In genomic region chr7:5470721-5471311, GRCh38 we compare ENCODE assay signal across 22 cellular contexts. TPM values are rescaled to one million over a fixed set of nuclear protein-coding genes. Genes with fewer than 3 reads are reported as not detected.
DNase-seq lines count a peak whose midpoint lies in the region; ATAC-seq and TF ChIP-seq lines count a peak whose summit lies in the region.
"Had no signal": no experiment of that assay in that cellular context is flagged by ENCODE, and none has a peak within 500 bp of the region (broad histone marks: within the 10 kb centered on the region; RNA-seq: fewer than 3 reads in every experiment).

No MANE protein-coding gene starts in this region.

- no peaks in the 10 kb centered on the region for H3K27me3 ChIP-seq in SK-N-SH (ENCODE audit: insufficient read depth)
- no peaks in the 10 kb centered on the region for H3K27me3 ChIP-seq in aorta (ENCODE audit: control insufficient read depth in 1 of 2, insufficient read depth in 2 of 2, low read length in 1 of 2)
- H3K27me3 ChIP-seq: brain microvascular endothelial cell, foreskin keratinocyte, neutrophil had no signal

- no peaks in the 10 kb centered on the region for H3K79me2 ChIP-seq in SK-N-SH (ENCODE audit: insufficient read depth)

- H3K36me3 ChIP-seq in SK-N-SH (replicated peaks in 1 of 2; ENCODE audit: control insufficient read depth in 1 of 2, insufficient read depth in 2 of 2, low read length in 1 of 2), result no peaks in the 10 kb centered on the region
- H3K36me3 ChIP-seq in aorta (ENCODE audit: control insufficient read depth in 1 of 2, insufficient read depth in 2 of 2, low read length in 1 of 2), result no peaks in the 10 kb centered on the region
- H3K36me3 ChIP-seq: brain microvascular endothelial cell, neutrophil had no signal

- H3K4me1 ChIP-seq in SK-N-SH (ENCODE audit: control insufficient read depth in 1 of 2, insufficient read depth in 2 of 2, low read depth in 1 of 2, low read length in 1 of 2) (no peaks in the 10 kb centered on the region; a peak in 1 of 4 replicates), aorta (ENCODE audit: control insufficient read depth in 1 of 2, insufficient read depth in 2 of 2, low read length in 2 of 2) (no peaks in the 10 kb centered on the region)
- H3K4me1 ChIP-seq: foreskin keratinocyte had no signal

- H3K4me2 ChIP-seq in SK-N-SH, result no peak overlapping the region
- H3K4me2 ChIP-seq: GM23338 had no signal

- CTCF ChIA-PET in SK-N-SH (lab: Yijun Ruan, JAX), result interaction anchor here (1.3 to 2.3 kb wide), 4 partner anchors 8 to 105 kb away, joined by 3 to 9 read pairs (median 4); no protein-coding TSS in a partner anchor

- H3K9me3 ChIP-seq in SK-N-SH (no peaks in the 10 kb centered on the region), aorta (ENCODE audit: control insufficient read depth, low read length) (no peaks in the 10 kb centered on the region)
- H3K9me3 ChIP-seq: neutrophil had no signal

- no peaks in the 10 kb centered on the region for H4K20me1 ChIP-seq in SK-N-SH (ENCODE audit: insufficient read depth)

- ATAC-seq in SK-N-SH treated with all-trans-retinoic acid at 6 μM for 48 hours (peak; percentile 8; the same call in 2 of the 3 replicates), aorta (ENCODE audit: low FRiP score) (peak; percentile 50)
- ATAC-seq: activated CD4-positive, CD25-positive, alpha-beta regulatory T cell treated with anti-CD3 and anti-CD28 coated beads, Interleukin-2, amount 50 U/mL, for 24 hours; activated T-cell treated with anti-CD3 and anti-CD28 coated beads, Interleukin-2, amount 50 U/mL, for 72 hours had no signal

- no peak overlapping the region for H3K9ac ChIP-seq in SK-N-SH

- H3K9me3 Mint-ChIP-seq in nephron (peaks cover 3% of the 10 kb centered on the region), CD14-positive monocyte (peaks cover 4 to 11% (median 7%) of the 10 kb centered on the region in 7 donors)
- H3K9me3 Mint-ChIP-seq: activated naive CD4-positive, alpha-beta T cell treated with anti-CD3 and anti-CD28 coated beads, Interleukin-2, amount 50 U/mL, for 24 hours; activated T-cell treated with anti-CD3 and anti-CD28 coated beads, Interleukin-2, amount 50 U/mL, for 72 hours; GM23338 had no signal

- POLR2A ChIA-PET in SK-N-SH (lab: Yijun Ruan, JAX), result interaction anchor here (0.6 kb wide), 1 partner anchor 24 kb away, joined by 4 read pairs; no protein-coding TSS in a partner anchor

- TF ChIP-seq CTCF in SK-N-SH (IDR thresholded peaks at IDR 0.05) (no peak), fibroblast of pulmonary artery (IDR thresholded peaks at IDR 0.05; ENCODE audit: low read length, missing control alignments) (no peak), nephron (IDR thresholded peaks at IDR 0.05; ENCODE audit: unreplicated experiment in 3 of 3) (no peak), CD14-positive monocyte (IDR thresholded peaks at IDR 0.05) (no peak)

- H3K27ac Mint-ChIP-seq in nephron, result peak overlapping the region in 2 of 3 experiments; percentile 40 to 80
- no peak overlapping the region for H3K27ac Mint-ChIP-seq in CD14-positive monocyte
- H3K27ac Mint-ChIP-seq: activated naive CD4-positive, alpha-beta T cell treated with anti-CD3 and anti-CD28 coated beads, Interleukin-2, amount 50 U/mL, for 24 hours; activated T-cell treated with anti-CD3 and anti-CD28 coated beads, Interleukin-2, amount 50 U/mL, for 72 hours; GM23338 had no signal

- H3K4me3 ChIP-seq in SK-N-SH (ENCODE audit: low read depth in 2 of 2, low read length in 1 of 2) (no peak overlapping the region), fibroblast of pulmonary artery (replicated peaks; ENCODE audit: low read depth, low read length) (no peak overlapping the region), aorta (ENCODE audit: low read length in 2 of 2) (no peak overlapping the region)
- H3K4me3 ChIP-seq: GM23338 had no signal

- no peaks in the 10 kb centered on the region for H3K4me1 Mint-ChIP-seq in nephron
- H3K4me1 Mint-ChIP-seq in CD14-positive monocyte, result peaks cover 2% of the 10 kb centered on the region
- H3K4me1 Mint-ChIP-seq: activated naive CD4-positive, alpha-beta T cell treated with anti-CD3 and anti-CD28 coated beads, Interleukin-2, amount 50 U/mL, for 24 hours had no signal

- H3K9me2 ChIP-seq in SK-N-SH, result no peaks in the 10 kb centered on the region

- H3K36me3 Mint-ChIP-seq in nephron (ENCODE audit: low read depth) (peaks cover 3% of the 10 kb centered on the region), CD14-positive monocyte (peaks cover 2 to 3% of the 10 kb centered on the region in 2 donors)

- DNase-seq in SK-N-SH, result no peak
- peak; percentile 35 for DNase-seq in fibroblast of pulmonary artery (ENCODE audit: low read depth)
- no peak for DNase-seq in aorta
- no peak for DNase-seq in NCI-H345 (lab: John Stamatoyannopoulos, UW)
- DNase-seq in CD14-positive monocyte (ENCODE audit: low spot score), result no peak
- no peak for DNase-seq in HK-2 (ENCODE audit: unreplicated experiment)
- DNase-seq: activated T-cell treated with anti-CD3 and anti-CD28 coated beads, Interleukin-2, amount 50 U/mL, for 72 hours; brain microvascular endothelial cell; foreskin keratinocyte; Karpas-422; kidney glomerular epithelial cell; NCI-H1105 treated with DMSO at 0.1 percent for 48 hours; stimulated activated CD4-positive, alpha-beta T cell treated with anti-CD3 and anti-CD28 coated beads, Interleukin-2, amount 100 ng/mL, for 24 hours; stimulated activated naive CD8-positive, alpha-beta T cell treated with anti-CD3 and anti-CD28 coated beads, Interleukin-15, Interleukin-2, amounts not matched to agents 100 U/mL and 50 U/mL, for 24 hours; T1000; trophoblast cell had no signal

- TF ChIP-seq EP300 in SK-N-SH (IDR thresholded peaks at IDR 0.05; ENCODE audit: borderline replicate concordance in 1 of 2, low read depth in 1 of 2, low read length in 1 of 2), result no peak

- intact Hi-C loops in aorta (cut with DNase I), result no loop called here
- intact Hi-C loops in CD14-positive monocyte (cut with micrococcal nuclease), result no loop called here

- H3K27me3 Mint-ChIP-seq in nephron (ENCODE audit: low read depth) (no peaks in the 10 kb centered on the region), CD14-positive monocyte (ENCODE audit: low read depth in 3 of 3) (peaks cover 0 to 7% (median 1%) of the 10 kb centered on the region in 3 donors)
- H3K27me3 Mint-ChIP-seq: activated naive CD4-positive, alpha-beta T cell treated with anti-CD3 and anti-CD28 coated beads, Interleukin-2, amount 50 U/mL, for 24 hours had no signal

- H3K4me3 Mint-ChIP-seq in nephron, result peak overlapping the region in 1 of 3 experiments; percentile 21
- H3K4me3 Mint-ChIP-seq in CD14-positive monocyte, result no peak overlapping the region
- H3K4me3 Mint-ChIP-seq: activated naive CD4-positive, alpha-beta T cell treated with anti-CD3 and anti-CD28 coated beads, Interleukin-2, amount 50 U/mL, for 24 hours; activated T-cell treated with anti-CD3 and anti-CD28 coated beads, Interleukin-2, amount 50 U/mL, for 72 hours; GM23338 had no signal

- no peak for TF ChIP-seq RAD21 in SK-N-SH (IDR thresholded peaks at IDR 0.05; ENCODE audit: low read length)

- 89% methylated on average over 29 of the region's 33 CpGs for WGBS in SK-N-SH (ENCODE audit: low lambda C conversion rate)
- whole genome bisulfite sequencing in aorta, 2 donors, result 61 to 66% methylated on average over 33 of the region's 33 CpGs

- H3K27ac ChIP-seq in SK-N-SH (ENCODE audit: low read depth in 2 of 2, low read length in 1 of 2) (no peak overlapping the region), aorta (ENCODE audit: low read depth in 1 of 2, low read length in 2 of 2) (no peak overlapping the region)
- H3K27ac ChIP-seq: brain microvascular endothelial cell, foreskin keratinocyte, neutrophil had no signal

- H3F3A ChIP-seq in SK-N-SH (replicated peaks; ENCODE audit: insufficient read depth), result no peaks in the 10 kb centered on the region

- H2AFZ ChIP-seq in SK-N-SH (ENCODE audit: low read depth), result no peak overlapping the region
- H2AFZ ChIP-seq: GM23338 had no signal

TF ChIP-seq in SK-N-SH treated with all-trans-retinoic acid at 6 μM for 48 hours, 23 proteins besides CTCF, POLR2A, EP300 and RAD21 (continues in another document):
- TF ChIP-seq ARNTL (CRISPR knock-in tag; IDR thresholded peaks at IDR 0.05; ENCODE audit: borderline replicate concordance, low read depth), result no peak
- TF ChIP-seq OSR1 (CRISPR knock-in tag; IDR thresholded peaks at IDR 0.05), result no peak

TF ChIP-seq in SK-N-SH, 30 proteins besides CTCF, POLR2A, EP300 and RAD21 (continues in another document):
- TF ChIP-seq, protein P1, sequence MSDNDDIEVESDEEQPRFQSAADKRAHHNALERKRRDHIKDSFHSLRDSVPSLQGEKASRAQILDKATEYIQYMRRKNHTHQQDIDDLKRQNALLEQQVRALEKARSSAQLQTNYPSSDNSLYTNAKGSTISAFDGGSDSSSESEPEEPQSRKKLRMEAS (IDR thresholded peaks at IDR 0.05; ENCODE audit: low read depth), result no peak
- TF ChIP-seq, protein P2, sequence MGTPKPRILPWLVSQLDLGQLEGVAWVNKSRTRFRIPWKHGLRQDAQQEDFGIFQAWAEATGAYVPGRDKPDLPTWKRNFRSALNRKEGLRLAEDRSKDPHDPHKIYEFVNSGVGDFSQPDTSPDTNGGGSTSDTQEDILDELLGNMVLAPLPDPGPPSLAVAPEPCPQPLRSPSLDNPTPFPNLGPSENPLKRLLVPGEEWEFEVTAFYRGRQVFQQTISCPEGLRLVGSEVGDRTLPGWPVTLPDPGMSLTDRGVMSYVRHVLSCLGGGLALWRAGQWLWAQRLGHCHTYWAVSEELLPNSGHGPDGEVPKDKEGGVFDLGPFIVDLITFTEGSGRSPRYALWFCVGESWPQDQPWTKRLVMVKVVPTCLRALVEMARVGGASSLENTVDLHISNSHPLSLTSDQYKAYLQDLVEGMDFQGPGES (IDR thresholded peaks at IDR 0.05; ENCODE audit: low read depth, low read length), result no peak
- TF ChIP-seq FOXM1 (IDR thresholded peaks at IDR 0.05; ENCODE audit: low read depth), result no peak
- no peak for TF ChIP-seq JUND (IDR thresholded peaks at IDR 0.05)
- no peak for TF ChIP-seq NRF1 (IDR thresholded peaks at IDR 0.05; ENCODE audit: low read depth, low read length)
- no peak for TF ChIP-seq MXI1 (IDR thresholded peaks at IDR 0.05; ENCODE audit: low read depth, low read length)

RNA-seq across cellular contexts. Expression of gene FBXL18, which starts 42.8 kb away (rescaled TPM):
- polyA plus RNA-seq in SK-N-SH (2012; rRNA removed) (5.7 and 6.0 TPM in 2 replicates), aorta (1 to 10 TPM in 1 of 2 donors, under 1 TPM in 1; 0.88 to 2.1 TPM), CD14-positive monocyte (under 1 TPM; 0.11 to 0.75 TPM)
- polyA plus RNA-seq in SK-N-SH (2012; cell fraction: cytosol; rRNA removed), result 2.1 and 3.7 TPM in 2 replicates
- polyA plus RNA-seq in SK-N-SH (2012; cell fraction: nucleus; rRNA removed), result 10.9 and 11.2 TPM in 2 replicates
- total RNA-seq in aorta, result 1 to 10 TPM; 8.4 to 9.1 TPM

RNA-seq across cellular contexts. Expression of gene TNRC18, which starts 47.2 kb away (rescaled TPM):
- 19.9 and 34.4 TPM in 2 replicates for polyA plus RNA-seq in SK-N-SH (2012; rRNA removed)
- polyA plus RNA-seq in SK-N-SH (2012; cell fraction: cytosol; rRNA removed), result 20.4 and 25.5 TPM in 2 replicates
- 78.0 and 126 TPM in 2 replicates for polyA plus RNA-seq in SK-N-SH (2012; cell fraction: nucleus; rRNA removed)
- total RNA-seq in aorta, result 100 to 1,000 TPM; 108 to 132 TPM
- polyA plus RNA-seq in aorta, result 10 to 100 TPM; 41.8 to 48.4 TPM
- under 1 TPM; 0.64 to 0.70 TPM for polyA plus RNA-seq in CD14-positive monocyte

RNA-seq across cellular contexts. Expression of gene ACTB, which starts 59.6 kb away (rescaled TPM):
- 2,583 and 4,707 TPM in 2 replicates for polyA plus RNA-seq in SK-N-SH (2012; rRNA removed)
- polyA plus RNA-seq in SK-N-SH (2012; cell fraction: cytosol; rRNA removed), result 3,036 and 4,390 TPM in 2 replicates
- polyA plus RNA-seq in SK-N-SH (2012; cell fraction: nucleus; rRNA removed), result 4,302 and 8,336 TPM in 2 replicates
- over 10,000 TPM in 1 of 2 donors, 1,000 to 10,000 TPM in 1; 5,439 to 10,306 TPM for total RNA-seq in aorta
- 1,000 to 10,000 TPM; 3,959 to 4,109 TPM for polyA plus RNA-seq in aorta
- polyA plus RNA-seq in CD14-positive monocyte, result over 10,000 TPM; 20,280 to 23,749 TPM

Comparison
In these comparisons a context has a peak if more than half of its experiments do, and no peak if none do; other contexts are left out.
1. H3K27ac Mint-ChIP-seq: peak in nephron (2 of 3); none in CD14-positive monocyte (0 of 7).
2. RNA of gene TNRC18, which starts 47.2 kb away (polyA plus RNA-seq): 41.8 to 48.4 TPM in aorta and 19.9 to 126 TPM in SK-N-SH; 0.64 to 0.70 TPM in CD14-positive monocyte; every median in the first group is over 10 times any median in the second.